ENCODE assay signal across 14 cellular contexts in the genomic region with DNA sequence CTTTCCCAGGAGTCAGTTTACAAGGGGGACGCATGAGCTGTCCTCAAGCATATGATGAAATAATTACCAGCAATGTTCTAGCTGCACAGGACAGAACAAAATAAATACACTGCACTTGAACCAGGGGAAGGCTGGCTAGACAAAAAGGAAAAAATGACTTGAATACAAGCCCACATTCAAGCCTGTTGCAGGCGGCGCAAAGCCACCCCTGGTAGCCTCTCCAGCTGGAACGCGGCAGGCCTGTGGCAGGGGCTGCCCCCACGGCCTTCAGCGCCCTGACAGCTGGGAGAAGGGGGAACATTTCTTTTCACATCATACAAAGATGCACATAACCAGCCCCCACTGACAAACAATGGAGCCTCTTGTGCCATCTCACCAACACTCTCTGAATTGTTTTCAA. TPM values are rescaled to one million over a fixed set of nuclear protein-coding genes. Genes with fewer than 3 reads are reported as not detected.
DNase-seq lines count a peak whose midpoint lies in the region; ATAC-seq and FAIRE-seq lines count a peak whose summit lies in the region.
"Had no signal": no experiment of that assay in that cellular context is flagged by ENCODE, and none has a peak within 500 bp of the region (broad histone marks: within the 10 kb centered on the region; RNA-seq: fewer than 3 reads in every experiment).

No MANE protein-coding gene starts in this region.

- no peak overlapping the region for H2BK15ac ChIP-seq in mesenchymal stem cell (ENCODE audit: low read depth, poor library complexity, severe bottlenecking)

- H2AK5ac ChIP-seq in mesenchymal stem cell (ENCODE audit: low read length, severe bottlenecking), result no peak overlapping the region

- intact Hi-C loops in right cardiac atrium (cut with DNase I), result no loop called here
- intact Hi-C loops in cardiac septum (cut with DNase I), result no loop called here

- H3K18ac ChIP-seq in mesenchymal stem cell (ENCODE audit: low read depth in 1 of 2, low read length in 2 of 2), result no peak overlapping the region

- no peak overlapping the region for H3K14ac ChIP-seq in mesenchymal stem cell (ENCODE audit: low read length in 2 of 2)

- ATAC-seq in right cardiac atrium (peak; percentile 42 to 66), HG02938 (IDR thresholded peaks at IDR 0.05; ENCODE audit: unreplicated experiment) (no peak), GM21390 (IDR thresholded peaks at IDR 0.05; ENCODE audit: unreplicated experiment) (no peak)
- ATAC-seq: foreskin keratinocyte, Panc1 had no signal

- H3K4ac ChIP-seq in mesenchymal stem cell (ENCODE audit: low read depth in 1 of 2, low read length in 2 of 2), result no peak overlapping the region

- H4K8ac ChIP-seq in mesenchymal stem cell (ENCODE audit: low read length), result no peak overlapping the region

- H3K36me3 ChIP-seq in mesenchymal stem cell (ENCODE audit: control insufficient read depth in 1 of 2, insufficient read depth in 2 of 2, low read depth in 1 of 2, low read length in 2 of 2), result peaks cover 53 to 66% of the 10 kb centered on the region in 2 experiments

- H2BK12ac ChIP-seq in mesenchymal stem cell (ENCODE audit: low read length in 2 of 2), result no peak overlapping the region

- H3K4me1 ChIP-seq in right cardiac atrium (ENCODE audit: control insufficient read depth, insufficient read depth, low read length), result no peaks in the 10 kb centered on the region
- H3K4me1 ChIP-seq in mesenchymal stem cell (ENCODE audit: control insufficient read depth, insufficient read depth, low read depth, low read length), result no peaks in the 10 kb centered on the region
- H3K4me1 ChIP-seq: foreskin keratinocyte had no signal

- H3K27me3 ChIP-seq in right cardiac atrium (ENCODE audit: control insufficient read depth, insufficient read depth) (no peaks in the 10 kb centered on the region), mesenchymal stem cell (ENCODE audit: control insufficient read depth in 1 of 2, insufficient read depth in 1 of 2, low read length in 2 of 2) (no peaks in the 10 kb centered on the region)
- H3K27me3 ChIP-seq: cardiac muscle cell, foreskin keratinocyte had no signal

- no peak for FAIRE-seq in RCC 7860 (lab: Jason Lieb, UNC)

- no peaks in the 10 kb centered on the region for H3K9me3 ChIP-seq in right cardiac atrium (ENCODE audit: control insufficient read depth, low read length)
- H3K9me3 ChIP-seq in mesenchymal stem cell (ENCODE audit: control insufficient read depth, low read length), result no peaks in the 10 kb centered on the region

- no peak overlapping the region for H2BK5ac ChIP-seq in mesenchymal stem cell (ENCODE audit: low read depth, low read length, poor library complexity, severe bottlenecking)

- H3K9ac ChIP-seq in mesenchymal stem cell (ENCODE audit: low read length), result no peak overlapping the region

- H3K27ac ChIP-seq in right cardiac atrium (ENCODE audit: low read length) (no peak overlapping the region), caudate nucleus (ENCODE audit: low read depth, low read length) (peak overlapping the region; percentile 97), mesenchymal stem cell (ENCODE audit: low read length, poor library complexity, severe bottlenecking) (no peak overlapping the region)
- H3K27ac ChIP-seq: cardiac muscle cell, foreskin keratinocyte, WERI-Rb-1 had no signal

- no peak overlapping the region for H3K4me2 ChIP-seq in mesenchymal stem cell (ENCODE audit: low read length, poor library complexity, severe bottlenecking)

- H2BK120ac ChIP-seq in mesenchymal stem cell (ENCODE audit: low read depth, low read length), result no peak overlapping the region

- DNase-seq in right cardiac atrium, result peak in 2 of 3 donors; percentile 50 to 72
- no peak for DNase-seq in cardiac septum (ENCODE audit: low spot score)
- DNase-seq in caudate nucleus (lab: John Stamatoyannopoulos, UW), result peak in 60 of 61 donors; percentile 22 to 96 (median 86)
- peak; percentile 25 for DNase-seq in mesenchymal stem cell
- no peak for DNase-seq in SHP77 (lab: John Stamatoyannopoulos, UW)
- DNase-seq in RCC 7860 (ENCODE audit: low spot score), result no peak
- DNase-seq: activated T-cell treated with anti-CD3 and anti-CD28 coated beads, Interleukin-2, amount 50 U/mL, for 4 hours; foreskin keratinocyte; NCI-H2081 treated with DMSO at 0.1 percent for 48 hours; WERI-Rb-1 had no signal

- H4K91ac ChIP-seq in mesenchymal stem cell (ENCODE audit: low read length), result no peak overlapping the region

- WGBS in right cardiac atrium, result 73% methylated on average over 7 of the region's 7 CpGs
- WGBS in mesenchymal stem cell, result 92% methylated on average over 7 of the region's 7 CpGs

- H2AFZ ChIP-seq in mesenchymal stem cell (ENCODE audit: low read depth, low read length), result no peak overlapping the region

- H3K4me3 ChIP-seq in right cardiac atrium (ENCODE audit: low read length) (no peak overlapping the region), mesenchymal stem cell (ENCODE audit: insufficient read depth in 1 of 2, low read depth in 1 of 2, low read length in 2 of 2) (no peak overlapping the region)
- H3K4me3 ChIP-seq: cardiac muscle cell had no signal

- H3K23ac ChIP-seq in mesenchymal stem cell (ENCODE audit: low read length in 2 of 2), result no peak overlapping the region

- H3K79me1 ChIP-seq in mesenchymal stem cell (replicated peaks; ENCODE audit: low read length, poor library complexity, severe bottlenecking), result peaks cover 8% of the 10 kb centered on the region

RNA-seq across cellular contexts. Expression of a gene that starts 57.1 kb away (rescaled TPM):
- total RNA-seq in right cardiac atrium (10 to 100 TPM; 21.9 to 24.5 (median 23.9) TPM), cardiac septum (32.3 TPM)
- polyA plus RNA-seq in right cardiac atrium, result 13.4 TPM
- polyA plus RNA-seq in mesenchymal stem cell (2013, experiment 1 of 2), result 26.0 TPM
- 24.7 TPM for polyA plus RNA-seq in mesenchymal stem cell (2013, experiment 2 of 2)

Comparison
In these comparisons a context has a peak if more than half of its experiments do, and no peak if none do; other contexts are left out.
1. DNase-seq: peak in right cardiac atrium (2 of 3), caudate nucleus (60 of 61) and mesenchymal stem cell (single experiment); none in cardiac septum (single experiment), SHP77 (0 of 2) and RCC 7860 (single experiment).
2. ATAC-seq: peak in right cardiac atrium (2 of 2); none in HG02938 (single experiment) and GM21390 (single experiment).